ENCODE assay signal across 28 cellular contexts in the genomic region with DNA sequence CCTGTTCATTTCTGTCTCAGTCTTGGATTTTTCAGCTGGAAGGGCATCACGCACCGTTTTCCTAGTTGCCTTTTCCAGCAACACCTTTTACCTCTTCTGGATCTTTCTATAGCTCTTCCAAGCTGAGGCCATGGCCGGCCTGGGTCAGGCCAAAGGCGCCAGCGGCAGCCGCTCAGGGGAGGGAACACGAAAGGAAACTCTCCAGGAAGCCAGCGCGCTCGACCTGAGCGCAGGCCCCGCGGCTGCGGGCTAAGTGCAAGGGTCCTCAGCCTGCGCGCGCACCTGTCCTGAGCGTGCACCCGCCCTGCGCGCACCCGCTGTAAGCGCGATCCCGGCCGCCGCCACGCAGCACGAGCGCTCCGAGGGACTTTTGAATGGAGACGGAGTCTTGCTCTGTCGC. TPM values are rescaled to one million over a fixed set of nuclear protein-coding genes. Genes with fewer than 3 reads are reported as not detected.
A peak's percentile ranks its signal among the peaks of the same experiment; 100 is the strongest.
DNase-seq lines count a peak whose midpoint lies in the region; ATAC-seq, FAIRE-seq and TF ChIP-seq lines count a peak whose summit lies in the region.
"Had no signal": no experiment of that assay in that cellular context is flagged by ENCODE, and none has a peak within 500 bp of the region (broad histone marks: within the 10 kb centered on the region; RNA-seq: fewer than 3 reads in every experiment).

No MANE protein-coding gene starts in this region.

- FAIRE-seq in endothelial cell of umbilical vein (lab: Jason Lieb, UNC): peak; percentile 8
- FAIRE-seq: D721Med, HepG2, keratinocyte had no signal

- no peaks in the 10 kb centered on the region for H3K79me2 ChIP-seq in endothelial cell of umbilical vein (ENCODE audit: control insufficient read depth, insufficient read depth, low read length)

- 87% methylated on average over 33 of the region's 33 CpGs for WGBS in mesenchymal stem cell

- no peak overlapping the region for H2AFZ ChIP-seq in endothelial cell of umbilical vein (ENCODE audit: low read depth, low read length)
- no peak overlapping the region for H2AFZ ChIP-seq in mesenchymal stem cell (ENCODE audit: low read depth, low read length)

- no peak overlapping the region for H4K91ac ChIP-seq in mesenchymal stem cell (ENCODE audit: low read length)

- no peaks in the 10 kb centered on the region for H3K9me3 Mint-ChIP-seq in stimulated activated effector memory CD8-positive, alpha-beta T cell treated with anti-CD3 and anti-CD28 coated beads, Interleukin-12 subunit alpha, Interleukin-12 subunit beta, amount 100 ng/mL, for 72 hours
- H3K9me3 Mint-ChIP-seq: activated CD8-positive, alpha-beta T cell treated with anti-CD3 and anti-CD28 coated beads for 36 hours; activated naive CD8-positive, alpha-beta T cell treated with anti-CD3 and anti-CD28 coated beads for 36 hours; CD4-positive, alpha-beta T cell; central memory CD8-positive, alpha-beta T cell; memory B cell had no signal

- no peak overlapping the region for H3K4ac ChIP-seq in mesenchymal stem cell (ENCODE audit: low read depth in 1 of 2, low read length in 2 of 2)

- TF ChIP-seq POLR2A in endothelial cell of umbilical vein (IDR thresholded peaks at IDR 0.05; ENCODE audit: low read depth, low read length): no peak
- TF ChIP-seq POLR2A in Peyer's patch (IDR thresholded peaks at IDR 0.05): no peak

- dilution Hi-C loops in endothelial cell of umbilical vein (cut with MboI; ENCODE audit: extremely low pct_ligation_motif_present, low sequenced_read_pairs): no loop called here

- H3K4me1 ChIP-seq in endothelial cell of umbilical vein (ENCODE audit: control insufficient read depth, extremely low read depth, insufficient read depth, low read length) (peaks cover 12% of the 10 kb centered on the region), mesenchymal stem cell (ENCODE audit: control insufficient read depth, insufficient read depth, low read depth, low read length) (peaks cover 5% of the 10 kb centered on the region), Peyer's patch (peaks cover 0 to 17% (median 4%) of the 10 kb centered on the region in 4 donors)

- no peaks in the 10 kb centered on the region for H3K9me3 ChIP-seq in endothelial cell of umbilical vein (replicated peaks; ENCODE audit: control insufficient read depth, insufficient read depth, low read length)
- no peaks in the 10 kb centered on the region for H3K9me3 ChIP-seq in mesenchymal stem cell (ENCODE audit: control insufficient read depth, low read length)
- H3K9me3 ChIP-seq in Peyer's patch: no peaks in the 10 kb centered on the region
- H3K9me3 ChIP-seq: suprapubic skin had no signal

- no peaks in the 10 kb centered on the region for H3K79me1 ChIP-seq in mesenchymal stem cell (replicated peaks; ENCODE audit: low read length, poor library complexity, severe bottlenecking)

- H3K4me1 Mint-ChIP-seq in stimulated activated effector memory CD8-positive, alpha-beta T cell treated with anti-CD3 and anti-CD28 coated beads, Interleukin-12 subunit alpha, Interleukin-12 subunit beta, amount 100 ng/mL, for 72 hours: peaks cover 38% of the 10 kb centered on the region

- no peak for TF ChIP-seq CTCF in endothelial cell of umbilical vein (IDR thresholded peaks at IDR 0.05; ENCODE audit: extremely low read depth in 1 of 2, insufficient read depth in 1 of 2, low read depth in 1 of 2, low read length in 2 of 2)
- no peak for TF ChIP-seq CTCF in Peyer's patch (IDR thresholded peaks at IDR 0.05)

- H3K18ac ChIP-seq in mesenchymal stem cell (ENCODE audit: low read depth in 1 of 2, low read length in 2 of 2): no peak overlapping the region

- peak overlapping the region; percentile 36 for H3K27ac Mint-ChIP-seq in stimulated activated effector memory CD8-positive, alpha-beta T cell treated with anti-CD3 and anti-CD28 coated beads, Interleukin-12 subunit alpha, Interleukin-12 subunit beta, amount 100 ng/mL, for 72 hours
- H3K27ac Mint-ChIP-seq: activated CD8-positive, alpha-beta T cell treated with anti-CD3 and anti-CD28 coated beads for 36 hours; activated naive CD8-positive, alpha-beta T cell treated with anti-CD3 and anti-CD28 coated beads for 36 hours; CD4-positive, alpha-beta T cell; memory B cell; T-helper 17 cell had no signal

- peak overlapping the region in 1 of 2 experiments; percentile 96 for H3K23ac ChIP-seq in mesenchymal stem cell (ENCODE audit: low read length in 2 of 2)

- POLR2A ChIA-PET in endothelial cell of umbilical vein (lab: Charles Lee): no interaction called here

- no peak overlapping the region for H4K8ac ChIP-seq in mesenchymal stem cell (ENCODE audit: low read length)

- H2BK5ac ChIP-seq in mesenchymal stem cell (ENCODE audit: low read depth, low read length, poor library complexity, severe bottlenecking): no peak overlapping the region

- DNase-seq in DMS53 (lab: John Stamatoyannopoulos, UW) (peak; percentile 24), DMS53 treated with DMSO at 0.1 percent for 48 hours (lab: John Stamatoyannopoulos, UW; ENCODE audit: unreplicated experiment) (no peak), endothelial cell of umbilical vein (ENCODE audit: low read depth, low spot score) (peak; percentile 10), mesenchymal stem cell (no peak), Peyer's patch (no peak)
- DNase-seq in stimulated activated effector memory CD8-positive, alpha-beta T cell treated with anti-CD3 and anti-CD28 coated beads, Interleukin-12 subunit alpha, Interleukin-12 subunit beta, amount 100 ng/mL, for 72 hours (ENCODE audit: low spot score in 2 of 2): no peak
- no peak for DNase-seq in activated naive CD4-positive, alpha-beta T cell treated with anti-CD3 and anti-CD28 coated beads, Interleukin-2, amount 50 U/mL, for 16 hours
- DNase-seq: activated CD8-positive, alpha-beta T cell treated with anti-CD3 and anti-CD28 coated beads for 36 hours; activated effector memory CD4-positive, alpha-beta T cell treated with Interleukin-2 at 50 U/mL for 16 hours; activated naive CD8-positive, alpha-beta T cell treated with anti-CD3 and anti-CD28 coated beads for 36 hours; activated T-cell treated with anti-CD3 and anti-CD28 coated beads for 4 hours; CD4-positive, alpha-beta T cell; GOT3; Kasumi-1; NCI-H446 treated with DMSO at 0.1 percent for 48 hours; occipital lobe; OCI-M1; stimulated activated CD4-positive, alpha-beta T cell treated with anti-CD3 and anti-CD28 coated beads, Interleukin-2, amount 100 ng/mL, for 48 hours; T-helper 17 cell had no signal

- H3K9ac ChIP-seq in endothelial cell of umbilical vein (replicated peaks; ENCODE audit: extremely low read depth, insufficient read depth, low read length) (no peak overlapping the region), mesenchymal stem cell (ENCODE audit: low read length) (peak overlapping the region; percentile 6)

- peak overlapping the region in 1 of 3 experiments; percentile 7 for H3K4me3 ChIP-seq in endothelial cell of umbilical vein (replicated peaks in 1 of 3; ENCODE audit: insufficient read depth in 1 of 3, low read depth in 1 of 3, low read length in 3 of 3)
- peak overlapping the region in 1 of 2 experiments; percentile 49 for H3K4me3 ChIP-seq in mesenchymal stem cell (ENCODE audit: insufficient read depth in 1 of 2, low read depth in 1 of 2, low read length in 2 of 2)
- H3K4me3 ChIP-seq in Peyer's patch: peak overlapping the region in 2 of 4 donors; percentile 33 to 34
- H3K4me3 ChIP-seq: suprapubic skin had no signal

- H3K27me3 ChIP-seq in endothelial cell of umbilical vein (ENCODE audit: control insufficient read depth in 2 of 2, insufficient read depth in 2 of 2, low read length in 2 of 2): no peaks in the 10 kb centered on the region
- H3K27me3 ChIP-seq in mesenchymal stem cell (ENCODE audit: control insufficient read depth in 1 of 2, insufficient read depth in 1 of 2, low read length in 2 of 2): peaks cover 0 to 22% of the 10 kb centered on the region in 2 experiments
- no peaks in the 10 kb centered on the region for H3K27me3 ChIP-seq in Peyer's patch

- no peak overlapping the region for H2BK15ac ChIP-seq in mesenchymal stem cell (ENCODE audit: low read depth, poor library complexity, severe bottlenecking)

- H2BK120ac ChIP-seq in mesenchymal stem cell (ENCODE audit: low read depth, low read length): no peak overlapping the region

- no peak overlapping the region for H3K4me2 ChIP-seq in endothelial cell of umbilical vein (ENCODE audit: insufficient read depth, low read length)
- H3K4me2 ChIP-seq in mesenchymal stem cell (ENCODE audit: low read length, poor library complexity, severe bottlenecking): no peak overlapping the region

- no peaks in the 10 kb centered on the region for H3K36me3 Mint-ChIP-seq in stimulated activated effector memory CD8-positive, alpha-beta T cell treated with anti-CD3 and anti-CD28 coated beads, Interleukin-12 subunit alpha, Interleukin-12 subunit beta, amount 100 ng/mL, for 72 hours
- H3K36me3 Mint-ChIP-seq: activated naive CD8-positive, alpha-beta T cell treated with anti-CD3 and anti-CD28 coated beads for 36 hours; memory B cell had no signal

- no peak overlapping the region for H2BK12ac ChIP-seq in mesenchymal stem cell (ENCODE audit: low read length in 2 of 2)

- no peak for ATAC-seq in stimulated activated effector memory CD8-positive, alpha-beta T cell treated with anti-CD3 and anti-CD28 coated beads, Interleukin-12 subunit alpha, Interleukin-12 subunit beta, amount 100 ng/mL, for 72 hours
- ATAC-seq in HG03469 (IDR thresholded peaks at IDR 0.05; ENCODE audit: unreplicated experiment): no peak
- ATAC-seq: activated CD8-positive, alpha-beta T cell treated with anti-CD3 and anti-CD28 coated beads for 36 hours; HepG2; SK-N-SH treated with all-trans-retinoic acid at 6 μM for 48 hours; T-helper 17 cell had no signal

- no TSS peak for BruUV-seq in endothelial cell of umbilical vein (replicated peaks; lab: Mats Ljungman, UMichigan)

- H3K4me3 Mint-ChIP-seq in stimulated activated effector memory CD8-positive, alpha-beta T cell treated with anti-CD3 and anti-CD28 coated beads, Interleukin-12 subunit alpha, Interleukin-12 subunit beta, amount 100 ng/mL, for 72 hours: no peak overlapping the region
- H3K4me3 Mint-ChIP-seq: activated CD8-positive, alpha-beta T cell treated with anti-CD3 and anti-CD28 coated beads for 36 hours; activated naive CD8-positive, alpha-beta T cell treated with anti-CD3 and anti-CD28 coated beads for 36 hours; CD4-positive, alpha-beta T cell; central memory CD8-positive, alpha-beta T cell; memory B cell had no signal

- no peak overlapping the region for H2AK5ac ChIP-seq in mesenchymal stem cell (ENCODE audit: low read length, severe bottlenecking)

- no peaks in the 10 kb centered on the region for H4K20me1 ChIP-seq in endothelial cell of umbilical vein (replicated peaks; ENCODE audit: control insufficient read depth, extremely low read depth, insufficient read depth, low read length)

- CTCF ChIA-PET in endothelial cell of umbilical vein (lab: Charles Lee): interaction anchor here (1.1 kb wide), 1 partner anchor 295 kb away, joined by 3 read pairs; no protein-coding TSS in a partner anchor

- intact Hi-C loops in endothelial cell of umbilical vein (cut with micrococcal nuclease): no loop called here

- H3K36me3 ChIP-seq in endothelial cell of umbilical vein (ENCODE audit: control insufficient read depth in 2 of 2, extremely low read depth in 1 of 2, insufficient read depth in 2 of 2, low read length in 2 of 2) (no peaks in the 10 kb centered on the region), mesenchymal stem cell (ENCODE audit: control insufficient read depth in 1 of 2, insufficient read depth in 2 of 2, low read depth in 1 of 2, low read length in 2 of 2) (peaks cover 0 to 14% of the 10 kb centered on the region in 2 experiments), Peyer's patch (no peaks in the 10 kb centered on the region)
- H3K36me3 ChIP-seq: suprapubic skin had no signal

- no peaks in the 10 kb centered on the region for H3K9me1 ChIP-seq in endothelial cell of umbilical vein (replicated peaks; ENCODE audit: control insufficient read depth, extremely low read depth, insufficient read depth, low read length)

- no peak overlapping the region for H3K14ac ChIP-seq in mesenchymal stem cell (ENCODE audit: low read length in 2 of 2)

- H3K27ac ChIP-seq in endothelial cell of umbilical vein (ENCODE audit: insufficient read depth, low read depth, low read length): no peak overlapping the region
- H3K27ac ChIP-seq in mesenchymal stem cell (ENCODE audit: low read length, poor library complexity, severe bottlenecking): no peak overlapping the region
- no peak overlapping the region for H3K27ac ChIP-seq in Peyer's patch
- H3K27ac ChIP-seq: 22Rv1, suprapubic skin had no signal

RNA-seq across cellular contexts. Expression of a gene that starts 43.8 kb away (rescaled TPM):
- total RNA-seq in endothelial cell of umbilical vein: 33.5 and 34.5 TPM in 2 replicates
- 16.1 and 21.7 TPM in 2 replicates for polyA plus RNA-seq in endothelial cell of umbilical vein
- 17.4 and 17.9 TPM in 2 replicates for polyA plus RNA-seq in endothelial cell of umbilical vein (2011; cell fraction: cytosol; rRNA removed)
- 25.9 and 31.7 TPM in 2 replicates for polyA plus RNA-seq in endothelial cell of umbilical vein (2011; cell fraction: nucleus; rRNA removed)
- polyA plus RNA-seq in endothelial cell of umbilical vein (2012): 28.2 and 30.7 TPM in 2 replicates
- polyA minus RNA-seq in endothelial cell of umbilical vein: 36.0 and 36.2 TPM in 2 replicates
- 9.3 TPM for polyA minus RNA-seq in endothelial cell of umbilical vein (2011; cell fraction: cytosol; rRNA and poly(A)+ RNA removed)
- polyA minus RNA-seq in endothelial cell of umbilical vein (2011; cell fraction: nucleus; rRNA and poly(A)+ RNA removed): 13.2 and 19.9 TPM in 2 replicates
- polyA plus RNA-seq in mesenchymal stem cell (2013, experiment 1 of 2): 30.8 TPM
- polyA plus RNA-seq in mesenchymal stem cell (2013, experiment 2 of 2): 31.9 TPM
- 10 to 100 TPM in 3 of 4 donors, 1 to 10 TPM in 1; 6.6 to 48.3 (median 37.0) TPM for total RNA-seq in Peyer's patch

Comparison
In these comparisons a context has a peak if more than half of its experiments do, and no peak if none do; other contexts are left out.
1. DNase-seq: peak in DMS53 (single experiment) and endothelial cell of umbilical vein (single experiment); none in DMS53 treated with DMSO at 0.1 percent for 48 hours (single experiment), mesenchymal stem cell (single experiment), stimulated activated effector memory CD8-positive, alpha-beta T cell treated with anti-CD3 and anti-CD28 coated beads, Interleukin-12 subunit alpha, Interleukin-12 subunit beta, amount 100 ng/mL, for 72 hours (0 of 2), activated naive CD4-positive, alpha-beta T cell treated with anti-CD3 and anti-CD28 coated beads, Interleukin-2, amount 50 U/mL, for 16 hours (single experiment) and Peyer's patch (0 of 3).